In genomic region chr13:24223341-24224231, GRCh38 we compare ENCODE assay signal across 11 cellular contexts.
A peak's percentile ranks its signal among the peaks of the same experiment; 100 is the strongest.
DNase-seq lines count a peak whose midpoint lies in the region; ATAC-seq and TF ChIP-seq lines count a peak whose summit lies in the region.
"Had no signal": no experiment of that assay in that cellular context is flagged by ENCODE, and none has a peak within 500 bp of the region (broad histone marks: within the 10 kb centered on the region; RNA-seq: fewer than 3 reads in every experiment).

No MANE protein-coding gene starts in this region.

- H3K4me1 Mint-ChIP-seq in T-helper 17 cell: peaks cover 3% of the 10 kb centered on the region
- H3K4me1 Mint-ChIP-seq in natural killer cell: peaks cover 18 to 32% of the 10 kb centered on the region in 2 donors
- H3K4me1 Mint-ChIP-seq in type B pancreatic cell (ENCODE audit: unreplicated experiment): peaks cover 16% of the 10 kb centered on the region

- H3K4me3 ChIP-seq in GM12865 (ENCODE audit: low read depth, low read length): peak overlapping the region; percentile 10
- H3K4me3 ChIP-seq: cardiac muscle cell, MG63 had no signal

- ATAC-seq in GM21390 (IDR thresholded peaks at IDR 0.05; ENCODE audit: unreplicated experiment): peak; percentile 43
- peak; percentile 21 for ATAC-seq in T-helper 17 cell
- peak; percentile 12 to 33 (median 14) for ATAC-seq in natural killer cell

- H3K9me3 Mint-ChIP-seq in natural killer cell: no peaks in the 10 kb centered on the region
- H3K9me3 Mint-ChIP-seq in type B pancreatic cell: no peaks in the 10 kb centered on the region

- no peak for TF ChIP-seq CTCF in GM12865 (IDR thresholded peaks at IDR 0.05; ENCODE audit: insufficient read depth, low read depth, low read length, missing control alignments)
- no peak for TF ChIP-seq CTCF in natural killer cell (IDR thresholded peaks at IDR 0.05)
- no peak for TF ChIP-seq CTCF in type B pancreatic cell (conservative IDR thresholded peaks at IDR 0.05)

- peak overlapping the region; percentile 73 for H3K4me3 Mint-ChIP-seq in T-helper 17 cell
- H3K4me3 Mint-ChIP-seq in natural killer cell: peak overlapping the region; percentile 68
- H3K4me3 Mint-ChIP-seq in type B pancreatic cell: no peak overlapping the region

- intact Hi-C loops in natural killer cell (cut with micrococcal nuclease): loop anchor here (5.0 kb wide), 1 partner anchor 61 kb away; the partner anchor contains the start of gene SPATA13

- peak; percentile 80 for DNase-seq in GM12865 (ENCODE audit: low read depth)
- no peak for DNase-seq in T-helper 17 cell
- DNase-seq in natural killer cell: no peak
- DNase-seq in NCI-H146 treated with DMSO at 0.1 percent for 48 hours (lab: John Stamatoyannopoulos, UW; ENCODE audit: unreplicated experiment): no peak
- DNase-seq in anterior cingulate cortex (lab: John Stamatoyannopoulos, UW): no peak
- DNase-seq in type B pancreatic cell (ENCODE audit: extremely low spot score, unreplicated experiment): no peak
- DNase-seq: H7; MG63; stimulated activated CD4-positive, alpha-beta T cell treated with anti-CD3 and anti-CD28 coated beads, Interleukin-1b, Interleukin-23, amount 100 ng/mL, for 48 hours had no signal

- no peaks in the 10 kb centered on the region for H3K9me3 ChIP-seq in T-helper 17 cell (ENCODE audit: control insufficient read depth, low read length, poor library complexity, severe bottlenecking)
- H3K9me3 ChIP-seq: MG63 had no signal

- H3K36me3 Mint-ChIP-seq in T-helper 17 cell (ENCODE audit: low read depth): no peaks in the 10 kb centered on the region
- H3K36me3 Mint-ChIP-seq in natural killer cell: no peaks in the 10 kb centered on the region
- H3K36me3 Mint-ChIP-seq in type B pancreatic cell: no peaks in the 10 kb centered on the region

- no peak overlapping the region for H3K27ac Mint-ChIP-seq in T-helper 17 cell
- H3K27ac Mint-ChIP-seq in natural killer cell: peak overlapping the region in 1 of 2 donors; percentile 78
- H3K27ac Mint-ChIP-seq in type B pancreatic cell: no peak overlapping the region

- H3K27me3 Mint-ChIP-seq in T-helper 17 cell (no peaks in the 10 kb centered on the region), natural killer cell (ENCODE audit: low read depth in 2 of 2) (no peaks in the 10 kb centered on the region), type B pancreatic cell (no peaks in the 10 kb centered on the region)
